ENCODE assay signal across 8 cellular contexts in the genomic region with DNA sequence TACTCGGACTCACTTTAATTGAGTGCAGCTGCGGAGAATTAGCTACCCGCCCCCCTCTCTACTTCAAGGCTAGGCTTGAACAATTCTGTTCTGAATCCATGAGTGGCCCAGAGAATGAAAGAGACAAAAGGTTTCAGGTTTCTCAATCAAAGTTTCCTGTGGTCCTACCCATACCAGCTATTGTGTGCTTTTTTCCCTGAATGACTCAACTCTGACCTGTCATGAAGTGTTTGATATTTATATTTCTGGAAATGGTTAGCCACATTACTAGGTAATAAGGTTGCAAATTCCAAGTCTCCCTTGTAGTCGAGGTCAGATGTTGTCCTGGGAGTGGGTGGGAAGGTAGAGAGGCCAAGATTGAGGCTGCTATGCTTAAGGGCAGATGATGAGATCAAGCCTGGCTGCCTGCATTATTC.
A peak's percentile ranks its signal among the peaks of the same experiment; 100 is the strongest.
DNase-seq lines count a peak whose midpoint lies in the region; ATAC-seq, FAIRE-seq and TF ChIP-seq lines count a peak whose summit lies in the region.

No MANE protein-coding gene starts in this region.

- ATAC-seq in A549 (peak; percentile 83 to 93), GM18861 (IDR thresholded peaks at IDR 0.05; ENCODE audit: unreplicated experiment) (peak; percentile 71), HG03045 (IDR thresholded peaks at IDR 0.05; ENCODE audit: unreplicated experiment) (peak; percentile 65)
- peak; percentile 72 for ATAC-seq in stimulated activated memory B cell treated with anti-CD40 and anti-IgM and Interleukin-4, amounts not matched to agents 10 μg/mL and 1 μg/mL and 100 μg/mL, for 72 hours

- H3K9me3 Mint-ChIP-seq in stimulated activated memory B cell treated with anti-CD40 and anti-IgM and Interleukin-4, amounts not matched to agents 10 μg/mL and 1 μg/mL and 100 μg/mL, for 72 hours = no peaks in the 10 kb centered on the region

- peak in 1 of 2 experiments; percentile 64; a peak in 3 of 5 replicates for TF ChIP-seq RAD21 in A549 (conservative IDR thresholded peaks at IDR 0.05 in 1 of 2, IDR thresholded peaks at IDR 0.05 in 1 of 2)

- H3K4me2 ChIP-seq in A549 = peak overlapping the region; percentile 68

- H3K27ac Mint-ChIP-seq in stimulated activated memory B cell treated with anti-CD40 and anti-IgM and Interleukin-4, amounts not matched to agents 10 μg/mL and 1 μg/mL and 100 μg/mL, for 72 hours = no peak overlapping the region

- CTCF ChIA-PET in A549 (lab: Yijun Ruan, JAX) = interaction anchor here (0.6 to 2.7 kb wide), 2 partner anchors 17 to 229 kb away, joined by 3 to 6 read pairs; no protein-coding TSS in a partner anchor

- no peak overlapping the region for H3K4me3 Mint-ChIP-seq in stimulated activated memory B cell treated with anti-CD40 and anti-IgM and Interleukin-4, amounts not matched to agents 10 μg/mL and 1 μg/mL and 100 μg/mL, for 72 hours

- no peaks in the 10 kb centered on the region for H3K36me3 Mint-ChIP-seq in stimulated activated memory B cell treated with anti-CD40 and anti-IgM and Interleukin-4, amounts not matched to agents 10 μg/mL and 1 μg/mL and 100 μg/mL, for 72 hours

- peaks cover 44% of the 10 kb centered on the region for H3K4me1 ChIP-seq in A549

- DNase-seq in A549 (ENCODE audit: low read depth in 1 of 2, low spot score in 1 of 2) = peak; percentile 47 to 88
- peak; percentile 30 for DNase-seq in NCI-H510A (lab: John Stamatoyannopoulos, UW)
- peak; percentile 95 for DNase-seq in epithelial cell of proximal tubule (ENCODE audit: low read depth)
- DNase-seq in NCI-H1694 (lab: John Stamatoyannopoulos, UW) = no peak
- no peak for DNase-seq in NK-92 (lab: John Stamatoyannopoulos, UW; ENCODE audit: unreplicated experiment)

- no peak for TF ChIP-seq POLR2A in A549 (IDR thresholded peaks at IDR 0.05; ENCODE audit: low read length)

- 3% methylated on average over 4 of the region's 4 CpGs for WGBS in A549 (ENCODE audit: missing lambda C conversion rate)

- no peak for TF ChIP-seq CTCF in A549 (IDR thresholded peaks at IDR 0.05)
- TF ChIP-seq CTCF in epithelial cell of proximal tubule (conservative IDR thresholded peaks at IDR 0.05; ENCODE audit: low read depth, low read length) = no peak

- peaks cover 15% of the 10 kb centered on the region for H3K4me1 Mint-ChIP-seq in stimulated activated memory B cell treated with anti-CD40 and anti-IgM and Interleukin-4, amounts not matched to agents 10 μg/mL and 1 μg/mL and 100 μg/mL, for 72 hours

- H3K27me3 Mint-ChIP-seq in stimulated activated memory B cell treated with anti-CD40 and anti-IgM and Interleukin-4, amounts not matched to agents 10 μg/mL and 1 μg/mL and 100 μg/mL, for 72 hours = no peaks in the 10 kb centered on the region

- H3K4me3 ChIP-seq in A549 (no peak overlapping the region), epithelial cell of proximal tubule (ENCODE audit: low read depth, low read length) (no peak overlapping the region)

- FAIRE-seq in A549 (lab: Jason Lieb, UNC) = no peak

- H3K27ac ChIP-seq in A549 = peak overlapping the region; percentile 69 to 86

- peak; percentile 78 to 84; a peak in 4 of 5 replicates for TF ChIP-seq EP300 in A549 (IDR thresholded peaks at IDR 0.05)

- POLR2A ChIA-PET in A549 (lab: Yijun Ruan, JAX) = interaction anchor here (1.0 kb wide), 1 partner anchor 16 kb away, joined by 3 read pairs; no protein-coding TSS in a partner anchor

- H3K9me3 ChIP-seq in A549 = peaks cover 6% of the 10 kb centered on the region; the same call in 1 of the 3 replicates

TF ChIP-seq in A549, 52 proteins besides CTCF, POLR2A, EP300 and RAD21:
- TF ChIP-seq HOXB13 (CRISPR knock-in tag; IDR thresholded peaks at IDR 0.05; ENCODE audit: low read depth) (no peak), JUN (IDR thresholded peaks at IDR 0.05) (peak; percentile 72 to 76; a peak in 4 of 5 replicates), MYC (IDR thresholded peaks at IDR 0.05; ENCODE audit: borderline replicate concordance, low read length) (no peak), KDM5A (IDR thresholded peaks at IDR 0.05) (no peak), GATA3 (IDR thresholded peaks at IDR 0.05; ENCODE audit: borderline replicate concordance) (peak; percentile 69; the same call in 1 of the 2 replicates), TP53 (CRISPR knock-in tag; IDR thresholded peaks at IDR 0.05) (no peak), HDAC2 (IDR thresholded peaks at IDR 0.05) (no peak), CEBPB (IDR thresholded peaks at IDR 0.05) (peak; percentile 68 to 74; a peak in 2 of 4 replicates), EHMT2 (IDR thresholded peaks at IDR 0.05; ENCODE audit: low read depth) (no peak), KDM1A (IDR thresholded peaks at IDR 0.05; ENCODE audit: low read depth) (no peak), CHD4 (IDR thresholded peaks at IDR 0.05; ENCODE audit: borderline replicate concordance) (no peak), ELK1 (IDR thresholded peaks at IDR 0.05; ENCODE audit: low read depth, low read length) (no peak), ZC3H11A (IDR thresholded peaks at IDR 0.05) (no peak), SMC3 (IDR thresholded peaks at IDR 0.05) (peak; percentile 49), JUNB (IDR thresholded peaks at IDR 0.05) (peak; percentile 76), RFX5 (IDR thresholded peaks at IDR 0.05) (no peak), FOSL2 (IDR thresholded peaks at IDR 0.05) (peak; percentile 46; the same call in 1 of the 2 replicates), FOSL2 (CRISPR knock-in tag; IDR thresholded peaks at IDR 0.05) (peak; percentile 84)
- TF ChIP-seq, protein P1, sequence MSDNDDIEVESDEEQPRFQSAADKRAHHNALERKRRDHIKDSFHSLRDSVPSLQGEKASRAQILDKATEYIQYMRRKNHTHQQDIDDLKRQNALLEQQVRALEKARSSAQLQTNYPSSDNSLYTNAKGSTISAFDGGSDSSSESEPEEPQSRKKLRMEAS (IDR thresholded peaks at IDR 0.05) = peak; percentile 28; the same call in 1 of the 2 replicates
- TF ChIP-seq, protein P2, sequence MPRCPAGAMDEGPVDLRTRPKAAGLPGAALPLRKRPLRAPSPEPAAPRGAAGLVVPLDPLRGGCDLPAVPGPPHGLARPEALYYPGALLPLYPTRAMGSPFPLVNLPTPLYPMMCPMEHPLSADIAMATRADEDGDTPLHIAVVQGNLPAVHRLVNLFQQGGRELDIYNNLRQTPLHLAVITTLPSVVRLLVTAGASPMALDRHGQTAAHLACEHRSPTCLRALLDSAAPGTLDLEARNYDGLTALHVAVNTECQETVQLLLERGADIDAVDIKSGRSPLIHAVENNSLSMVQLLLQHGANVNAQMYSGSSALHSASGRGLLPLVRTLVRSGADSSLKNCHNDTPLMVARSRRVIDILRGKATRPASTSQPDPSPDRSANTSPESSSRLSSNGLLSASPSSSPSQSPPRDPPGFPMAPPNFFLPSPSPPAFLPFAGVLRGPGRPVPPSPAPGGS (IDR thresholded peaks at IDR 0.05) = peak; percentile 41; the same call in 1 of the 3 replicates
- TF ChIP-seq, protein P3, sequence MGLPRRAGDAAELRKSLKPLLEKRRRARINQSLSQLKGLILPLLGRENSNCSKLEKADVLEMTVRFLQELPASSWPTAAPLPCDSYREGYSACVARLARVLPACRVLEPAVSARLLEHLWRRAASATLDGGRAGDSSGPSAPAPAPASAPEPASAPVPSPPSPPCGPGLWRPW (IDR thresholded peaks at IDR 0.05) = 0 out of 2 replicates have a peak, but pooled peaks have one; percentile 50

Comparison
In these comparisons a context has a peak if more than half of its experiments do, and no peak if none do; other contexts are left out.
1. DNase-seq: peak in A549 (2 of 2), NCI-H510A (single experiment) and epithelial cell of proximal tubule (single experiment); none in NCI-H1694 (single experiment) and NK-92 (single experiment).
2. Peak in every context shown above with its lines, with median percentiles within 50 percentile points of each other: ATAC-seq.